Comparison of ENCODE assay signal across 10 cellular contexts in genomic region chr17:15409721-15410247, GRCh38. TPM values are rescaled to one million over a fixed set of nuclear protein-coding genes. Genes with fewer than 3 reads are reported as not detected.
A peak's percentile ranks its signal among the peaks of the same experiment; 100 is the strongest.
DNase-seq lines count a peak whose midpoint lies in the region; ATAC-seq and TF ChIP-seq lines count a peak whose summit lies in the region.
"Had no signal": no experiment of that assay in that cellular context is flagged by ENCODE, and none has a peak within 500 bp of the region (broad histone marks: within the 10 kb centered on the region; RNA-seq: fewer than 3 reads in every experiment).

No MANE protein-coding gene starts in this region.

- H3K27ac ChIP-seq in adipose tissue (ENCODE audit: low read depth, low read length), result peak overlapping the region; percentile 21
- peak overlapping the region; percentile 15 to 82 (median 76) for H3K27ac ChIP-seq in heart left ventricle
- H3K27ac ChIP-seq: neutrophil had no signal

- ATAC-seq in heart left ventricle (peak; percentile 46 to 75 (median 66)), GM19324 (IDR thresholded peaks at IDR 0.05; ENCODE audit: low FRiP score, unreplicated experiment) (no peak), GM21390 (IDR thresholded peaks at IDR 0.05; ENCODE audit: unreplicated experiment) (no peak)

- WGBS in adipose tissue, 3 donors, result 61 to 63% (median 62%) methylated on average over 14 of the region's 14 CpGs
- 69 to 80% (median 73%) methylated on average over 14 of the region's 14 CpGs for WGBS in heart left ventricle, 4 donors

- no peaks in the 10 kb centered on the region for H3K9me3 ChIP-seq in BE2C
- no peaks in the 10 kb centered on the region for H3K9me3 ChIP-seq in heart left ventricle
- H3K9me3 ChIP-seq: neutrophil had no signal

- TF ChIP-seq CTCF in BE2C (IDR thresholded peaks at IDR 0.05; ENCODE audit: low read depth, low read length), result no peak
- TF ChIP-seq CTCF in heart left ventricle (IDR thresholded peaks at IDR 0.05), result no peak

- no peaks in the 10 kb centered on the region for H3K27me3 ChIP-seq in BE2C
- no peaks in the 10 kb centered on the region for H3K27me3 ChIP-seq in heart left ventricle
- H3K27me3 ChIP-seq: neutrophil had no signal

- DNase-seq in BE2C (peak; percentile 25), heart left ventricle (peak in 1 of 5 donors; percentile 60), renal cortical epithelial cell (ENCODE audit: low read depth) (peak; percentile 89), inferior parietal cortex (ENCODE audit: extremely low spot score) (no peak)
- DNase-seq in activated CD8-positive, alpha-beta memory T cell treated with anti-CD3 and anti-CD28 coated beads, Interleukin-2, amount 50 U/mL, for 4 hours, result no peak
- DNase-seq: activated CD4-positive, alpha-beta T cell treated with anti-CD3 and anti-CD28 coated beads, Interleukin-2, amount 50 U/mL, for 1 hour had no signal

- TF ChIP-seq POLR2A in heart left ventricle (IDR thresholded peaks at IDR 0.05), result peak in 1 of 2 donors; percentile 17

- no peaks in the 10 kb centered on the region for H3K36me3 ChIP-seq in BE2C
- H3K36me3 ChIP-seq in heart left ventricle, result no peaks in the 10 kb centered on the region
- H3K36me3 ChIP-seq: neutrophil had no signal

- H3K4me1 ChIP-seq in BE2C (no peaks in the 10 kb centered on the region), heart left ventricle (peaks cover 0 to 59% (median 9%) of the 10 kb centered on the region in 12 donors)

- intact Hi-C loops in heart left ventricle (cut with DNase I), result loop anchor here in 2 of 10 donors (5.0 to 10.0 kb wide), 2 partner anchors 55 to 147 kb away; no protein-coding TSS in a partner anchor

- H3K4me3 ChIP-seq in BE2C (ENCODE audit: low read depth, low read length) (peak overlapping the region; percentile 32; the same call in 1 of the 2 replicates), heart left ventricle (peak overlapping the region in 6 of 12 donors; percentile 16 to 43 (median 30))

RNA-seq across cellular contexts. Expression of gene CDRT4, which starts 57.6 kb away (rescaled TPM):
- polyA plus RNA-seq in BE2C (2012; ENCODE audit: insufficient read depth, insufficient read length, low read depth), result not detected
- polyA plus RNA-seq in adipose tissue (1 to 10 TPM in 2 of 3 donors, not detected in 1; 1.3 to 3.8 TPM), heart left ventricle (1 to 10 TPM in 1 of 2 donors, under 1 TPM in 1; 0.12 to 1.9 TPM)
- total RNA-seq in heart left ventricle (1 to 10 TPM in 3 of 9 donors, under 1 TPM in 4, not detected in 2; 0.56 to 4.7 (median 0.96) TPM), renal cortical epithelial cell (1.2 TPM in 1 of 2 replicates, not detected in the other)

Comparison
In these comparisons a context has a peak if more than half of its experiments do, and no peak if none do; other contexts are left out.
1. DNase-seq: peak in BE2C (single experiment) and renal cortical epithelial cell (single experiment); none in activated CD8-positive, alpha-beta memory T cell treated with anti-CD3 and anti-CD28 coated beads, Interleukin-2, amount 50 U/mL, for 4 hours (single experiment) and inferior parietal cortex (single experiment).
2. ATAC-seq: peak in heart left ventricle (4 of 4); none in GM19324 (single experiment) and GM21390 (single experiment).